Comparison of ENCODE assay signal across 7 cellular contexts in the genomic region with DNA sequence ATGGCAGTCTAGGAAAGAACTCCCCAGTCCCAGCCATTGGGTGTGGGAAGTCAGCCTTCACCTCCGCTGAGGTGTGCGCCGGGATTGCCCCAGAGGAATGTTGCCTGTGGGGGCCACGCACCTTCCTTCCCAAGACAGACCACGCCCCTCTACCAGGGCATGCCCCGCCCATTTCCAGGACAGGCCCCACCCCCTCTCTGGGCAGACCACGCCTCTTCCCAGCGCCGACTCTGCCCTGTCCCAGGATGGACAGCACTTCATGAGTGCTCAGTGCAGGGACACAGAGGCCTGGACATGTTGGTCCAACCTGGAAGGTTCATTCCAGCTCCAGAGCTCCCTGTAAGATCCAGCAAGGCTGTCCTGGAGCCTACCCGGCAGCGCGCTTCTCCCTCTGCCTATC. TPM values are rescaled to one million over a fixed set of nuclear protein-coding genes. Genes with fewer than 3 reads are reported as not detected.
DNase-seq lines count a peak whose midpoint lies in the region; ATAC-seq, FAIRE-seq and TF ChIP-seq lines count a peak whose summit lies in the region.
"Not testable (repeated sequence)": the region's sequence is repeated elsewhere in the genome, so short reads cannot be mapped to it uniquely, and the experiment has no call there.

No MANE protein-coding gene starts in this region.

- not testable (repeated sequence) for H3K14ac ChIP-seq in H1 (ENCODE audit: insufficient read length)

- H4K5ac ChIP-seq in H1 (ENCODE audit: insufficient read length, low read depth, low read length) = not testable (repeated sequence)

- H3K79me2 ChIP-seq in HCT116 (ENCODE audit: insufficient read depth, low read length); H1 (ENCODE audit: control insufficient read depth in 1 of 2, insufficient read depth in 2 of 2, low read length in 2 of 2): not testable (repeated sequence)

- DNase-seq in A549 (ENCODE audit: low read depth in 1 of 2, low spot score in 1 of 2); HCT116 (ENCODE audit: low read depth, low spot score); activated CD8-positive, alpha-beta memory T cell treated with anti-CD3 and anti-CD28 coated beads, Interleukin-2, amount 10 ng/mL, durations not matched to agents 7 days and 5 days; H1 (ENCODE audit: low read depth in 1 of 2, low spot score in 2 of 2); left lobe of liver (ENCODE audit: low spot score); sciatic nerve (ENCODE audit: low spot score); aorta: not testable (repeated sequence)

- intact Hi-C loops in HCT116 (cut with micrococcal nuclease); sciatic nerve (cut with DNase I); aorta (cut with DNase I): not testable (repeated sequence)

- H3K9me2 ChIP-seq in HCT116 (ENCODE audit: insufficient read depth) = not testable (repeated sequence)

- not testable (repeated sequence) for H3K18ac ChIP-seq in H1 (ENCODE audit: extremely low read depth, low read length)

- H3K4ac ChIP-seq in H1 (replicated peaks; ENCODE audit: insufficient read length, low read depth, low read length) = not testable (repeated sequence)

- H3K4me3 Mint-ChIP-seq in activated CD8-positive, alpha-beta memory T cell treated with anti-CD3 and anti-CD28 coated beads, Interleukin-2, amount 10 ng/mL, durations not matched to agents 7 days and 5 days = not testable (repeated sequence)

- H3K23ac ChIP-seq in H1 (ENCODE audit: insufficient read length) = not testable (repeated sequence)

- not testable (repeated sequence) for H2AK5ac ChIP-seq in H1 (ENCODE audit: low read depth, low read length)

- not testable (repeated sequence) for H3K4me3 ChIP-seq in A549; HCT116 (replicated peaks in 1 of 2; ENCODE audit: low read depth in 1 of 2, low read length in 2 of 2); H1 (ENCODE audit: extremely low read depth in 1 of 4, insufficient read depth in 2 of 4, low read depth in 3 of 4, low read length in 4 of 4); aorta (ENCODE audit: low read length in 2 of 2)

- not testable (repeated sequence) for H3K27me3 Mint-ChIP-seq in activated CD8-positive, alpha-beta memory T cell treated with anti-CD3 and anti-CD28 coated beads, Interleukin-2, amount 10 ng/mL, durations not matched to agents 7 days and 5 days

- WGBS in A549 (ENCODE audit: missing lambda C conversion rate) = 97% methylated on average over 3 of the region's 12 CpGs
- WGBS in H1 (ENCODE audit: extremely low coverage in 1 of 2, insufficient coverage in 1 of 2, insufficient read length in 1 of 2, insufficient replicate concordance in 2 of 2, low coverage in 1 of 2, low lambda C conversion rate in 2 of 2, missing lambda C conversion rate in 1 of 2), 2 experiments = 100% methylated on average over 3 of the region's 12 CpGs; no CpG with 5 or more reads in 1 of the 2 experiments
- 95 to 97% methylated on average over 3 of the region's 12 CpGs for WGBS in aorta, 2 donors

- not testable (repeated sequence) for H2AFZ ChIP-seq in HCT116 (ENCODE audit: low read depth, low read length, poor library complexity, severe bottlenecking); H1 (ENCODE audit: low read length)

- not testable (repeated sequence) for H2BK15ac ChIP-seq in H1 (ENCODE audit: low read length)

- POLR2A ChIA-PET in A549 (lab: Yijun Ruan, JAX); HCT116 (lab: Charles Lee); H1 (lab: Charles Lee; ENCODE audit: partially characterized antibody): not testable (repeated sequence)

- not testable (repeated sequence) for H3K56ac ChIP-seq in H1 (replicated peaks; ENCODE audit: insufficient read length, low read depth, low read length)

- H3K9me3 Mint-ChIP-seq in activated CD8-positive, alpha-beta memory T cell treated with anti-CD3 and anti-CD28 coated beads, Interleukin-2, amount 10 ng/mL, durations not matched to agents 7 days and 5 days (ENCODE audit: low read depth) = not testable (repeated sequence)

- H4K8ac ChIP-seq in H1 (ENCODE audit: extremely low read depth, insufficient read depth, low read length) = not testable (repeated sequence)

- not testable (repeated sequence) for FAIRE-seq in A549 (lab: Jason Lieb, UNC)
- peak; percentile 79 for FAIRE-seq in H1 (lab: Jason Lieb, UNC)

- TF ChIP-seq CTCF in A549 (IDR thresholded peaks at IDR 0.05); HCT116 (IDR thresholded peaks at IDR 0.05 in 2 of 3, conservative IDR thresholded peaks at IDR 0.05 in 1 of 3; ENCODE audit: borderline replicate concordance in 1 of 3, insufficient read depth in 1 of 3, low read depth in 2 of 3, low read length in 2 of 3); H1 (IDR thresholded peaks at IDR 0.05; ENCODE audit: control extremely low read depth in 1 of 3, insufficient read depth in 1 of 3, low read depth in 1 of 3, low read length in 3 of 3): not testable (repeated sequence)

- not testable (repeated sequence) for H3K27ac Mint-ChIP-seq in activated CD8-positive, alpha-beta memory T cell treated with anti-CD3 and anti-CD28 coated beads, Interleukin-2, amount 10 ng/mL, durations not matched to agents 7 days and 5 days

- CTCF ChIA-PET in A549 (lab: Yijun Ruan, JAX); HCT116 (lab: Charles Lee); activated CD8-positive, alpha-beta memory T cell treated with anti-CD3 and anti-CD28 coated beads, Interleukin-2, amount 10 ng/mL, durations not matched to agents 7 days and 5 days (lab: Charles Lee); H1 (lab: Charles Lee; ENCODE audit: partially characterized antibody): not testable (repeated sequence)

- TF ChIP-seq EP300 in A549 (IDR thresholded peaks at IDR 0.05); H1 (IDR thresholded peaks at IDR 0.05; ENCODE audit: borderline replicate concordance in 1 of 2, low read depth in 2 of 2, low read length in 2 of 2): not testable (repeated sequence)

- not testable (repeated sequence) for H3K4me1 Mint-ChIP-seq in activated CD8-positive, alpha-beta memory T cell treated with anti-CD3 and anti-CD28 coated beads, Interleukin-2, amount 10 ng/mL, durations not matched to agents 7 days and 5 days

- peak; percentile 70 to 82; a peak in 4 of 6 replicates for ATAC-seq in A549
- ATAC-seq in HCT116 = peak; percentile 84
- peak; percentile 33 for ATAC-seq in activated CD8-positive, alpha-beta memory T cell treated with anti-CD3 and anti-CD28 coated beads, Interleukin-2, amount 10 ng/mL, durations not matched to agents 7 days and 5 days
- peak; percentile 34 for ATAC-seq in left lobe of liver
- ATAC-seq in sciatic nerve = peak; percentile 10
- peak; percentile 12 for ATAC-seq in aorta (ENCODE audit: low FRiP score)

- not testable (repeated sequence) for H3K36me3 ChIP-seq in HCT116 (ENCODE audit: control insufficient read depth in 1 of 2, insufficient read depth in 2 of 2, low read length in 2 of 2); H1 (ENCODE audit: control insufficient read depth in 2 of 4, insufficient read depth in 4 of 4, low read length in 3 of 4); aorta (ENCODE audit: control insufficient read depth in 1 of 2, insufficient read depth in 2 of 2, low read length in 1 of 2)

- not testable (repeated sequence) for H4K20me1 ChIP-seq in HCT116 (ENCODE audit: insufficient read depth); H1 (replicated peaks in 1 of 2; ENCODE audit: control insufficient read depth in 1 of 2, insufficient read depth in 2 of 2, low read length in 2 of 2)

- RAD21 ChIA-PET in HCT116 (lab: Charles Lee; ENCODE audit: low non-redundant PET in 1 of 2, low total read pairs in 2 of 2, uncharacterized antibody in 2 of 2, unreplicated experiment in 2 of 2) = not testable (repeated sequence)

- not testable (repeated sequence) for H4K91ac ChIP-seq in H1 (replicated peaks; ENCODE audit: insufficient read length, low read length)

- TF ChIP-seq RAD21 in A549 (conservative IDR thresholded peaks at IDR 0.05 in 1 of 2, IDR thresholded peaks at IDR 0.05 in 1 of 2); HCT116 (IDR thresholded peaks at IDR 0.05; ENCODE audit: low read depth); H1 (IDR thresholded peaks at IDR 0.05 in 1 of 2, conservative IDR thresholded peaks at IDR 0.05 in 1 of 2; ENCODE audit: low read depth in 2 of 2, low read length in 2 of 2): not testable (repeated sequence)

- H2BK120ac ChIP-seq in H1 (replicated peaks; ENCODE audit: low read depth, low read length) = not testable (repeated sequence)

- not testable (repeated sequence) for TF ChIP-seq POLR2A in A549 (IDR thresholded peaks at IDR 0.05; ENCODE audit: low read length); HCT116 (IDR thresholded peaks at IDR 0.05; ENCODE audit: borderline replicate concordance, extremely low read depth, insufficient read depth, insufficient read length); H1 (IDR thresholded peaks at IDR 0.05; ENCODE audit: control extremely low read depth in 1 of 2, low read depth in 2 of 2, low read length in 2 of 2)

- H2BK12ac ChIP-seq in H1 (ENCODE audit: low read depth, low read length) = not testable (repeated sequence)

- not testable (repeated sequence) for H3K27ac ChIP-seq in A549; HCT116 (ENCODE audit: low read depth, low read length); H1 (ENCODE audit: low read depth, low read length); aorta (ENCODE audit: low read depth in 1 of 2, low read length in 2 of 2)

- not testable (repeated sequence) for H3K27me3 ChIP-seq in HCT116 (ENCODE audit: insufficient read depth, low read length); H1 (replicated peaks in 1 of 4; ENCODE audit: control insufficient read depth in 3 of 4, extremely low read depth in 1 of 4, insufficient read depth in 3 of 4, low read length in 3 of 4); aorta (ENCODE audit: control insufficient read depth in 1 of 2, insufficient read depth in 2 of 2, low read length in 1 of 2)

- BruUV-seq in HCT116 (replicated peaks; lab: Mats Ljungman, UMichigan) = not testable (repeated sequence)

- H3K79me1 ChIP-seq in H1 (ENCODE audit: low read depth, low read length) = not testable (repeated sequence)

- not testable (repeated sequence) for H3K4me2 ChIP-seq in A549; HCT116 (ENCODE audit: low read length); H1 (ENCODE audit: insufficient read depth in 1 of 2, low read depth in 2 of 2, low read length in 2 of 2)

- not testable (repeated sequence) for H3K9ac ChIP-seq in HCT116 (ENCODE audit: low read length); H1 (replicated peaks in 1 of 4; ENCODE audit: extremely low read depth in 1 of 4, low read depth in 3 of 4, low read length in 3 of 4)

- not testable (repeated sequence) for H3K23me2 ChIP-seq in H1 (ENCODE audit: low read depth, low read length)

- H2BK20ac ChIP-seq in H1 (ENCODE audit: low read length) = not testable (repeated sequence)

- not testable (repeated sequence) for H3K9me3 ChIP-seq in A549; HCT116 (ENCODE audit: control insufficient read depth in 1 of 2, insufficient read depth in 1 of 2, low read depth in 1 of 2, low read length in 2 of 2); H1 (ENCODE audit: insufficient read depth in 2 of 2, low read depth in 1 of 2, low read length in 1 of 2); aorta (ENCODE audit: control insufficient read depth, low read length)

- not testable (repeated sequence) for H2BK5ac ChIP-seq in H1 (ENCODE audit: low read depth, low read length)

- H3K36me3 Mint-ChIP-seq in activated CD8-positive, alpha-beta memory T cell treated with anti-CD3 and anti-CD28 coated beads, Interleukin-2, amount 10 ng/mL, durations not matched to agents 7 days and 5 days = not testable (repeated sequence)

- not testable (repeated sequence) for H3K4me1 ChIP-seq in A549; HCT116 (ENCODE audit: control insufficient read depth in 1 of 2, insufficient read depth in 2 of 2, low read length in 2 of 2); H1 (replicated peaks in 1 of 4; ENCODE audit: control insufficient read depth in 3 of 4, insufficient read depth in 4 of 4, low read length in 3 of 4); aorta (ENCODE audit: control insufficient read depth in 1 of 2, insufficient read depth in 2 of 2, low read length in 2 of 2)

RNA-seq across cellular contexts. Expression of a gene that starts 13.9 kb away (rescaled TPM):
- polyA plus RNA-seq in A549 (2011; rRNA removed) (6.4 and 6.9 TPM in 2 replicates), A549 (2017; fragmentation: RNase III; extraction: RNeasy Plus Mini Kit Qiagen cat#74134 plus additional on column Dnase treatment) (4.3 to 6.1 TPM (median 4.7 TPM) in 3 replicates), H1 (2011; rRNA removed) (1.1 TPM in 2 replicates), aorta (1 to 10 TPM; 2.7 to 6.1 TPM)
- 1.4 and 1.7 TPM in 2 replicates for polyA plus RNA-seq in A549 (2012; cell fraction: cytosol; rRNA removed)
- polyA plus RNA-seq in A549 (2012; cell fraction: nucleus; rRNA removed) = 0.62 and 0.71 TPM in 2 replicates
- polyA minus RNA-seq in A549 (2011; rRNA and poly(A)+ RNA removed) = 2.9 and 4.5 TPM in 2 replicates
- total RNA-seq in HCT116 (2021; ENCODE audit: unreplicated experiment) (2.6 TPM), left lobe of liver (22.6 TPM), sciatic nerve (63.0 TPM), aorta (10 to 100 TPM; 24.2 to 49.9 TPM)
- polyA plus RNA-seq in HCT116 (2012) = 1.2 and 1.7 TPM in 2 replicates
- 10 to 100 TPM; 12.7 to 15.0 TPM for total RNA-seq in activated CD8-positive, alpha-beta memory T cell treated with anti-CD3 and anti-CD28 coated beads, Interleukin-2, amount 10 ng/mL, durations not matched to agents 7 days and 5 days
- 2.3 and 2.6 TPM in 2 replicates for total RNA-seq in H1 (2021; fragmentation: NEBNext Ultra II Directional; extraction: Animal tissue kit (Norgen Biotek cat#: 25700))
- 1.2 TPM for polyA plus RNA-seq in H1 (2011; cell fraction: cytosol; rRNA removed)
- polyA plus RNA-seq in H1 (2011; cell fraction: nucleus; rRNA removed) = 1.3 TPM
- 1.6 to 2.3 TPM (median 1.8 TPM) in 4 replicates for polyA plus RNA-seq in H1 (2012, experiment 1 of 2)
- 0.28 TPM for polyA plus RNA-seq in H1 (2012, experiment 2 of 2)
- polyA plus RNA-seq in H1 (2013, experiment 1 of 2) = 0.87 TPM
- polyA plus RNA-seq in H1 (2013, experiment 2 of 2) = 1.1 TPM
- 5.2 and 7.9 TPM in 2 replicates for polyA minus RNA-seq in H1 (2011; rRNA and poly(A)+ RNA removed)
- 0.73 TPM for polyA minus RNA-seq in H1 (2011; cell fraction: cytosol; rRNA and poly(A)+ RNA removed)
- 4.7 TPM for polyA minus RNA-seq in H1 (2011; cell fraction: nucleus; rRNA and poly(A)+ RNA removed)

RNA-seq across cellular contexts. Expression of a gene that starts 18.1 kb away (rescaled TPM):
- polyA plus RNA-seq in A549 (2011; rRNA removed) (159 and 190 TPM in 2 replicates), A549 (2017; fragmentation: RNase III; extraction: RNeasy Plus Mini Kit Qiagen cat#74134 plus additional on column Dnase treatment) (63.5 to 73.0 TPM (median 66.5 TPM) in 3 replicates), H1 (2011; rRNA removed) (58.9 and 93.7 TPM in 2 replicates), aorta (100 to 1,000 TPM; 109 to 168 TPM)
- polyA plus RNA-seq in A549 (2012; cell fraction: cytosol; rRNA removed) = 69.8 and 74.5 TPM in 2 replicates
- 17.1 and 30.8 TPM in 2 replicates for polyA plus RNA-seq in A549 (2012; cell fraction: nucleus; rRNA removed)
- polyA minus RNA-seq in A549 (2011; rRNA and poly(A)+ RNA removed) = 41.3 and 45.5 TPM in 2 replicates
- total RNA-seq in HCT116 (2021; ENCODE audit: unreplicated experiment) (32.5 TPM), left lobe of liver (26.9 TPM), sciatic nerve (94.6 TPM), aorta (10 to 100 TPM; 85.3 to 89.1 TPM)
- polyA plus RNA-seq in HCT116 (2012) = 34.7 and 37.4 TPM in 2 replicates
- 10 to 100 TPM; 44.3 to 52.6 TPM for total RNA-seq in activated CD8-positive, alpha-beta memory T cell treated with anti-CD3 and anti-CD28 coated beads, Interleukin-2, amount 10 ng/mL, durations not matched to agents 7 days and 5 days
- total RNA-seq in H1 (2021; fragmentation: NEBNext Ultra II Directional; extraction: Animal tissue kit (Norgen Biotek cat#: 25700)) = 66.0 and 67.7 TPM in 2 replicates
- polyA plus RNA-seq in H1 (2011; cell fraction: cytosol; rRNA removed) = 75.8 TPM
- 54.4 TPM for polyA plus RNA-seq in H1 (2011; cell fraction: nucleus; rRNA removed)
- 66.9 to 74.6 TPM (median 71.1 TPM) in 4 replicates for polyA plus RNA-seq in H1 (2012, experiment 1 of 2)
- 41.2 TPM for polyA plus RNA-seq in H1 (2012, experiment 2 of 2)
- polyA plus RNA-seq in H1 (2013, experiment 1 of 2) = 38.0 TPM
- 43.5 TPM for polyA plus RNA-seq in H1 (2013, experiment 2 of 2)
- 44.2 and 54.2 TPM in 2 replicates for polyA minus RNA-seq in H1 (2011; rRNA and poly(A)+ RNA removed)
- polyA minus RNA-seq in H1 (2011; cell fraction: cytosol; rRNA and poly(A)+ RNA removed) = 9.7 TPM
- 14.7 TPM for polyA minus RNA-seq in H1 (2011; cell fraction: nucleus; rRNA and poly(A)+ RNA removed)

Comparison
In these comparisons a context has a peak if more than half of its experiments do, and no peak if none do; other contexts are left out.
1. ATAC-seq: peak in every context shown above with its lines; median percentile 84 in HCT116; 76 in A549; 34 in left lobe of liver; 33 in activated CD8-positive, alpha-beta memory T cell treated with anti-CD3 and anti-CD28 coated beads, Interleukin-2, amount 10 ng/mL, durations not matched to agents 7 days and 5 days; 12 in aorta; 10 in sciatic nerve.